7 cellular contexts compared by ENCODE assay signal in genomic region chr4:94995684-94996394, GRCh38.
A peak's percentile ranks its signal among the peaks of the same experiment; 100 is the strongest.
DNase-seq lines count a peak whose midpoint lies in the region; ATAC-seq and TF ChIP-seq lines count a peak whose summit lies in the region.

No MANE protein-coding gene starts in this region.

- no peaks in the 10 kb centered on the region for H3K36me3 Mint-ChIP-seq in activated T-helper 17 cell treated with anti-CD3 and anti-CD28 coated beads, Interleukin-2, amount 50 U/mL, for 72 hours (ENCODE audit: low read depth)
- no peaks in the 10 kb centered on the region for H3K36me3 Mint-ChIP-seq in stimulated activated effector memory CD8-positive, alpha-beta T cell treated with anti-CD3 and anti-CD28 coated beads, Interleukin-12 subunit alpha, Interleukin-12 subunit beta, amount 100 ng/mL, for 72 hours

- H3K9me3 Mint-ChIP-seq in activated T-helper 17 cell treated with anti-CD3 and anti-CD28 coated beads, Interleukin-2, amount 50 U/mL, for 72 hours: no peaks in the 10 kb centered on the region
- peaks cover 6% of the 10 kb centered on the region for H3K9me3 Mint-ChIP-seq in stimulated activated effector memory CD8-positive, alpha-beta T cell treated with anti-CD3 and anti-CD28 coated beads, Interleukin-12 subunit alpha, Interleukin-12 subunit beta, amount 100 ng/mL, for 72 hours

- DNase-seq in iPS DF 6.9 (ENCODE audit: low read depth, low spot score) (peak; percentile 7), HuH-7 (ENCODE audit: low spot score) (no peak), mucosa of descending colon (no peak), epidermal melanocyte (ENCODE audit: insufficient read length, low spot score) (no peak)
- no peak for DNase-seq in stimulated activated effector memory CD8-positive, alpha-beta T cell treated with anti-CD3 and anti-CD28 coated beads, Interleukin-12 subunit alpha, Interleukin-12 subunit beta, amount 100 ng/mL, for 72 hours (ENCODE audit: low spot score in 2 of 2)

- H3K4me1 Mint-ChIP-seq in activated T-helper 17 cell treated with anti-CD3 and anti-CD28 coated beads, Interleukin-2, amount 50 U/mL, for 72 hours: peaks cover 10% of the 10 kb centered on the region
- no peaks in the 10 kb centered on the region for H3K4me1 Mint-ChIP-seq in stimulated activated effector memory CD8-positive, alpha-beta T cell treated with anti-CD3 and anti-CD28 coated beads, Interleukin-12 subunit alpha, Interleukin-12 subunit beta, amount 100 ng/mL, for 72 hours

- no CpG with 5 or more reads among the region's 10 CpGs for WGBS in iPS DF 6.9 (ENCODE audit: insufficient coverage, insufficient read length)

- peak overlapping the region; percentile 27 for H3K4me3 Mint-ChIP-seq in activated T-helper 17 cell treated with anti-CD3 and anti-CD28 coated beads, Interleukin-2, amount 50 U/mL, for 72 hours
- no peak overlapping the region for H3K4me3 Mint-ChIP-seq in stimulated activated effector memory CD8-positive, alpha-beta T cell treated with anti-CD3 and anti-CD28 coated beads, Interleukin-12 subunit alpha, Interleukin-12 subunit beta, amount 100 ng/mL, for 72 hours

- H3K4me1 ChIP-seq in iPS DF 6.9 (ENCODE audit: control insufficient read depth, insufficient read depth, low read length) (no peaks in the 10 kb centered on the region), mucosa of descending colon (ENCODE audit: low read depth) (no peaks in the 10 kb centered on the region)

- H3K27me3 ChIP-seq in iPS DF 6.9 (ENCODE audit: control insufficient read depth, insufficient read depth, low read length): no peaks in the 10 kb centered on the region

- no peaks in the 10 kb centered on the region for H3K27me3 Mint-ChIP-seq in activated T-helper 17 cell treated with anti-CD3 and anti-CD28 coated beads, Interleukin-2, amount 50 U/mL, for 72 hours

- H3K9me3 ChIP-seq in iPS DF 6.9 (ENCODE audit: control insufficient read depth, insufficient read depth, low read length): no peaks in the 10 kb centered on the region
- no peaks in the 10 kb centered on the region for H3K9me3 ChIP-seq in mucosa of descending colon

- intact Hi-C loops in mucosa of descending colon (cut with DNase I, micrococcal nuclease): no loop called here

- no peak overlapping the region for H3K27ac Mint-ChIP-seq in activated T-helper 17 cell treated with anti-CD3 and anti-CD28 coated beads, Interleukin-2, amount 50 U/mL, for 72 hours
- no peak overlapping the region for H3K27ac Mint-ChIP-seq in stimulated activated effector memory CD8-positive, alpha-beta T cell treated with anti-CD3 and anti-CD28 coated beads, Interleukin-12 subunit alpha, Interleukin-12 subunit beta, amount 100 ng/mL, for 72 hours

- TF ChIP-seq CTCF in mucosa of descending colon (IDR thresholded peaks at IDR 0.05): no peak

- H3K27ac ChIP-seq in iPS DF 6.9 (ENCODE audit: low read length): no peak overlapping the region

- ATAC-seq in GM21423 (IDR thresholded peaks at IDR 0.05; ENCODE audit: unreplicated experiment): peak; percentile 61
- ATAC-seq in activated T-helper 17 cell treated with anti-CD3 and anti-CD28 coated beads, Interleukin-2, amount 50 U/mL, for 72 hours (replicated peaks): no peak
- peak; percentile 26 for ATAC-seq in stimulated activated effector memory CD8-positive, alpha-beta T cell treated with anti-CD3 and anti-CD28 coated beads, Interleukin-12 subunit alpha, Interleukin-12 subunit beta, amount 100 ng/mL, for 72 hours
- no peak for ATAC-seq in mucosa of descending colon

- H3K4me3 ChIP-seq in iPS DF 6.9 (ENCODE audit: low read length) (no peak overlapping the region), mucosa of descending colon (no peak overlapping the region)

- H3K36me3 ChIP-seq in iPS DF 6.9 (ENCODE audit: control insufficient read depth, insufficient read depth, low read length) (no peaks in the 10 kb centered on the region), mucosa of descending colon (ENCODE audit: low read depth) (no peaks in the 10 kb centered on the region)

Comparison
In these comparisons a context has a peak if more than half of its experiments do, and no peak if none do; other contexts are left out.
1. ATAC-seq: peak in GM21423 (single experiment) and stimulated activated effector memory CD8-positive, alpha-beta T cell treated with anti-CD3 and anti-CD28 coated beads, Interleukin-12 subunit alpha, Interleukin-12 subunit beta, amount 100 ng/mL, for 72 hours (single experiment); none in activated T-helper 17 cell treated with anti-CD3 and anti-CD28 coated beads, Interleukin-2, amount 50 U/mL, for 72 hours (single experiment) and mucosa of descending colon (single experiment).